ENCODE assay signal across 8 cellular contexts in the genomic region with DNA sequence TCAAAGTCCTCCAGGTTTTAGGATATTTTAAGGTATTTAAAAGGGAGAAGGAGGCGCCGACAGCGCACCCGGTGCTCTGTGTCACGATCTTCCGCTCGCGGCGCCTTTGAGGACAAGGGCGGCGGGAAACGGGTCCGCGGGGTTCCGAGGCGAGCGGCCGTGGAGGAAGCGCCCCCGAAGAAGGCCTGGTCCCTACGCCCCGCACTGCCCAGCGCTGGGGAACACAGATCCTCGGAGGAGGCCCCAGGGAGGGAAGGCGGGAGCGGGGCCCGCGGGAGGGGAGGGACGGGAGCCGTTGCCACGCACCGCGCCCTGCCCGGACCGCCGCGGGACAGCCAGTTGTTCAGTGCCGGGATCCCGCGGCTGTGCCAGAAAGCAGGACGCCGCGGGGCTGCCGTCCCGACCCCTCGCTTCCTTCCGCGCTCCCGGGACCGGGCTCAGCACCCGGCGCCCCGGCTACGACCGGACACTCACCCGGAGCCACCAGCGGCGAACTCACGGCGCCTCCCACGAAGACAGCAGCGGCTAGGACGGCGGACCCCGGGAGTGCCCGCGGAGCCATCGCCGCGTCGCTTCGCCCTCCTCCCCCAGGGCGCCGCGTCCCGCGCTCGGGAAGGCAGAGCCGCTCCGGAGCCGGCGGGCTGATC. TPM values are rescaled to one million over a fixed set of nuclear protein-coding genes. Genes with fewer than 3 reads are reported as not detected.
A peak's percentile ranks its signal among the peaks of the same experiment; 100 is the strongest.
DNase-seq lines count a peak whose midpoint lies in the region; ATAC-seq and TF ChIP-seq lines count a peak whose summit lies in the region.

No MANE protein-coding gene starts in this region.

- CTCF ChIA-PET in activated CD4-positive, alpha-beta T cell treated with anti-CD3 and anti-CD28 coated beads, Interleukin-2, amount 10 ng/mL, durations not matched to agents 7 days and 5 days (lab: Charles Lee), result interaction anchor here (0.8 to 0.9 kb wide), 2 partner anchors 10 to 20 kb away, joined by 3 read pairs; no protein-coding TSS in a partner anchor

- peaks cover 41% of the 10 kb centered on the region for H3K4me1 Mint-ChIP-seq in activated CD4-positive, alpha-beta T cell treated with anti-CD3 and anti-CD28 coated beads, Interleukin-2, amount 10 ng/mL, durations not matched to agents 7 days and 5 days
- H3K4me1 Mint-ChIP-seq in stimulated activated naive CD8-positive, alpha-beta T cell treated with anti-CD3 and anti-CD28 coated beads, Interleukin-15, amount 100 ng/mL, for 72 hours, result peaks cover 33% of the 10 kb centered on the region

- intact Hi-C loops in mucosa of descending colon (cut with DNase I, micrococcal nuclease), result no loop called here

- H3K4me3 Mint-ChIP-seq in activated CD4-positive, alpha-beta T cell treated with anti-CD3 and anti-CD28 coated beads, Interleukin-2, amount 10 ng/mL, durations not matched to agents 7 days and 5 days, result peak overlapping the region; percentile 96
- H3K4me3 Mint-ChIP-seq in stimulated activated naive CD8-positive, alpha-beta T cell treated with anti-CD3 and anti-CD28 coated beads, Interleukin-15, amount 100 ng/mL, for 72 hours, result peak overlapping the region; percentile 86 to 95

- H3K4me1 ChIP-seq in mucosa of descending colon (ENCODE audit: low read depth), result peaks cover 26% of the 10 kb centered on the region

- no peaks in the 10 kb centered on the region for H3K36me3 ChIP-seq in mucosa of descending colon (ENCODE audit: low read depth)

- H3K9me3 ChIP-seq in mucosa of descending colon, result no peaks in the 10 kb centered on the region

- H3K4me3 ChIP-seq in mucosa of descending colon, result peak overlapping the region; percentile 73

- peaks cover 27% of the 10 kb centered on the region for H3K36me3 Mint-ChIP-seq in activated CD4-positive, alpha-beta T cell treated with anti-CD3 and anti-CD28 coated beads, Interleukin-2, amount 10 ng/mL, durations not matched to agents 7 days and 5 days (ENCODE audit: low read depth)

- H3K27me3 Mint-ChIP-seq in activated CD4-positive, alpha-beta T cell treated with anti-CD3 and anti-CD28 coated beads, Interleukin-2, amount 10 ng/mL, durations not matched to agents 7 days and 5 days, result peaks cover 3% of the 10 kb centered on the region
- no peaks in the 10 kb centered on the region for H3K27me3 Mint-ChIP-seq in stimulated activated naive CD8-positive, alpha-beta T cell treated with anti-CD3 and anti-CD28 coated beads, Interleukin-15, amount 100 ng/mL, for 72 hours

- POLR2A ChIA-PET in activated CD4-positive, alpha-beta T cell treated with anti-CD3 and anti-CD28 coated beads, Interleukin-2, amount 10 ng/mL, durations not matched to agents 7 days and 5 days (lab: Charles Lee), result interaction anchor here (0.6 to 1.0 kb wide), 4 partner anchors 10 to 206 kb away, joined by 3 to 4 read pairs (median 4); no protein-coding TSS in a partner anchor

- TF ChIP-seq CTCF in mucosa of descending colon (IDR thresholded peaks at IDR 0.05), result no peak

- DNase-seq in GM03348 (ENCODE audit: low spot score) (peak; percentile 70), HuH-7.5 (ENCODE audit: low spot score) (peak; percentile 31), mucosa of descending colon (peak in 2 of 3 donors; percentile 62 to 77), NCI-H2029 treated with DMSO at 0.1 percent for 48 hours (lab: John Stamatoyannopoulos, UW) (no peak)
- DNase-seq in activated CD4-positive, alpha-beta T cell treated with anti-CD3 and anti-CD28 coated beads, Interleukin-2, amount 10 ng/mL, durations not matched to agents 7 days and 5 days, result peak; percentile 63
- DNase-seq in effector CD8-positive, alpha-beta T cell (lab: John Stamatoyannopoulos, UW), result peak; percentile 36
- DNase-seq in stimulated activated naive CD8-positive, alpha-beta T cell treated with anti-CD3 and anti-CD28 coated beads, Interleukin-15, amount 100 ng/mL, for 72 hours, result peak; percentile 51 to 62

- peak overlapping the region; percentile 98 for H3K27ac Mint-ChIP-seq in activated CD4-positive, alpha-beta T cell treated with anti-CD3 and anti-CD28 coated beads, Interleukin-2, amount 10 ng/mL, durations not matched to agents 7 days and 5 days
- peak overlapping the region; percentile 95 to 97 for H3K27ac Mint-ChIP-seq in stimulated activated naive CD8-positive, alpha-beta T cell treated with anti-CD3 and anti-CD28 coated beads, Interleukin-15, amount 100 ng/mL, for 72 hours

- peak; percentile 13 for ATAC-seq in GM21515 (IDR thresholded peaks at IDR 0.05; ENCODE audit: unreplicated experiment)
- peak; percentile 42 for ATAC-seq in mucosa of descending colon
- ATAC-seq in stimulated activated naive CD8-positive, alpha-beta T cell treated with anti-CD3 and anti-CD28 coated beads, Interleukin-15, amount 100 ng/mL, for 72 hours, result peak; percentile 37

- no peaks in the 10 kb centered on the region for H3K9me3 Mint-ChIP-seq in activated CD4-positive, alpha-beta T cell treated with anti-CD3 and anti-CD28 coated beads, Interleukin-2, amount 10 ng/mL, durations not matched to agents 7 days and 5 days
- no peaks in the 10 kb centered on the region for H3K9me3 Mint-ChIP-seq in stimulated activated naive CD8-positive, alpha-beta T cell treated with anti-CD3 and anti-CD28 coated beads, Interleukin-15, amount 100 ng/mL, for 72 hours

RNA-seq across cellular contexts. Expression of a gene that starts 0.3 kb away (rescaled TPM):
- 10 to 100 TPM; 32.3 to 35.1 TPM for total RNA-seq in activated CD4-positive, alpha-beta T cell treated with anti-CD3 and anti-CD28 coated beads, Interleukin-2, amount 10 ng/mL, durations not matched to agents 7 days and 5 days
- 10 to 100 TPM; 50.5 to 75.2 (median 68.8) TPM for total RNA-seq in mucosa of descending colon
